Comparison of ENCODE assay signal across 14 cellular contexts in the genomic region with DNA sequence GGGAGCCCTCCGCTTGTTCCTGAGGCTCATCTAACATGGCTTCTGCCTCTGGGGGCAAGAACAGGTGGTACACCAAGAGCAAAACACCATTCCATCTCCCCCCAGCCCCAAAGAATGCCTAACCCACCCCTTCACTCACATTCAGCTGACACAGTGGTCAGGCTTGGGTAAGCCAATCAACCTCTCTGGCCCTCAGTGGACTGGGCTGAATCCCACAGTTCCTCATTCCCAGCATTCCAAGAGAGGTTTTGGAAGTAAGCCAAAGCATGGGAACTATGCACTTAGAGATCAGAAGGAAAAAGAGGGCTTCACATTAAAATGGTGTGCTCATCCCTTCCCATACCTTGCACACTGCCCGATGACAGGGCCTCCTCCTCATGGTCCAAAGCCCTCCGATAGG. TPM values are rescaled to one million over a fixed set of nuclear protein-coding genes. Genes with fewer than 3 reads are reported as not detected.
DNase-seq lines count a peak whose midpoint lies in the region; ATAC-seq and TF ChIP-seq lines count a peak whose summit lies in the region.
"Had no signal": no experiment of that assay in that cellular context is flagged by ENCODE, and none has a peak within 500 bp of the region (broad histone marks: within the 10 kb centered on the region; RNA-seq: fewer than 3 reads in every experiment).

No MANE protein-coding gene starts in this region.

- 81 to 94% (median 91%) methylated on average over 3 of the region's 3 CpGs for WGBS in adrenal gland, 4 donors

- no peak for TF ChIP-seq POLR2A in adrenal gland (IDR thresholded peaks at IDR 0.05)

- no peak for TF ChIP-seq RAD21 in Ishikawa (IDR thresholded peaks at IDR 0.05; ENCODE audit: low read depth)

- TF ChIP-seq CTCF in lower lobe of right lung (IDR thresholded peaks at IDR 0.05) (no peak), BE2C (IDR thresholded peaks at IDR 0.05; ENCODE audit: low read depth, low read length) (no peak), adrenal gland (IDR thresholded peaks at IDR 0.05) (no peak)

- H3K9me3 ChIP-seq in lower lobe of right lung = no peaks in the 10 kb centered on the region
- no peaks in the 10 kb centered on the region for H3K9me3 ChIP-seq in BE2C
- H3K9me3 ChIP-seq in adrenal gland (replicated peaks in 1 of 3) = no peaks in the 10 kb centered on the region
- H3K9me3 ChIP-seq: gastroesophageal sphincter had no signal

- H3K27me3 ChIP-seq in lower lobe of right lung (ENCODE audit: low read depth) = no peaks in the 10 kb centered on the region
- H3K27me3 ChIP-seq in BE2C = no peaks in the 10 kb centered on the region
- H3K27me3 ChIP-seq in adrenal gland = no peaks in the 10 kb centered on the region
- H3K27me3 ChIP-seq: gastroesophageal sphincter had no signal

- DNase-seq in AG20443 (ENCODE audit: low spot score) (peak; percentile 64), dermis microvascular lymphatic vessel endothelial cell (ENCODE audit: low read depth in 2 of 2) (peak; percentile 15 to 22), lower lobe of right lung (no peak), BE2C (no peak), DMS53 (lab: John Stamatoyannopoulos, UW) (no peak), adrenal gland (no peak)
- DNase-seq: activated CD8-positive, alpha-beta memory T cell treated with anti-CD3 and anti-CD28 coated beads, Interleukin-2, amount 10 ng/mL, durations not matched to agents 7 days and 5 days; C1 segment of cervical spinal cord; cortex of kidney; PC-3; stimulated activated naive B cell treated with anti-CD40 and anti-IgM and Interleukin-4, amounts not matched to agents 10 μg/mL and 1 μg/mL and 100 μg/mL, for 72 hours had no signal

- H3K27ac ChIP-seq in lower lobe of right lung (no peak overlapping the region), adrenal gland (no peak overlapping the region)
- H3K27ac ChIP-seq: gastroesophageal sphincter had no signal

- H3K4me1 ChIP-seq in lower lobe of right lung (peaks cover 13% of the 10 kb centered on the region), BE2C (no peaks in the 10 kb centered on the region), adrenal gland (replicated peaks in 1 of 2) (no peaks in the 10 kb centered on the region)

- intact Hi-C loops in lower lobe of right lung (cut with DNase I) (no loop called here), adrenal gland (cut with DNase I) (no loop called here)

- H3K36me3 ChIP-seq in lower lobe of right lung = peaks cover 63% of the 10 kb centered on the region
- H3K36me3 ChIP-seq in BE2C = peaks cover 3% of the 10 kb centered on the region; the same call in 1 of the 2 replicates
- peaks cover 0 to 51% of the 10 kb centered on the region in 2 donors for H3K36me3 ChIP-seq in adrenal gland (replicated peaks in 1 of 2)

- ATAC-seq in lower lobe of right lung = peak; percentile 59 to 68
- no peak for ATAC-seq in GM21423 (IDR thresholded peaks at IDR 0.05; ENCODE audit: unreplicated experiment)
- ATAC-seq: activated CD8-positive, alpha-beta memory T cell treated with anti-CD3 and anti-CD28 coated beads, Interleukin-2, amount 10 ng/mL, durations not matched to agents 7 days and 5 days; gastroesophageal sphincter; PC-3; stimulated activated naive B cell treated with anti-CD40 and anti-IgM and Interleukin-4, amounts not matched to agents 10 μg/mL and 1 μg/mL and 100 μg/mL, for 72 hours had no signal

- no peak overlapping the region for H3K4me3 ChIP-seq in lower lobe of right lung
- no peak overlapping the region for H3K4me3 ChIP-seq in BE2C (ENCODE audit: low read depth, low read length)
- no peak overlapping the region for H3K4me3 ChIP-seq in adrenal gland
- H3K4me3 ChIP-seq: gastroesophageal sphincter had no signal

- no peak for TF ChIP-seq EP300 in Ishikawa (IDR thresholded peaks at IDR 0.05; ENCODE audit: borderline replicate concordance)

TF ChIP-seq in Ishikawa, 13 proteins besides CTCF, POLR2A, EP300 and RAD21:
- TF ChIP-seq NFIC (IDR thresholded peaks at IDR 0.05) = peak; percentile 87
- TF ChIP-seq, protein P1, sequence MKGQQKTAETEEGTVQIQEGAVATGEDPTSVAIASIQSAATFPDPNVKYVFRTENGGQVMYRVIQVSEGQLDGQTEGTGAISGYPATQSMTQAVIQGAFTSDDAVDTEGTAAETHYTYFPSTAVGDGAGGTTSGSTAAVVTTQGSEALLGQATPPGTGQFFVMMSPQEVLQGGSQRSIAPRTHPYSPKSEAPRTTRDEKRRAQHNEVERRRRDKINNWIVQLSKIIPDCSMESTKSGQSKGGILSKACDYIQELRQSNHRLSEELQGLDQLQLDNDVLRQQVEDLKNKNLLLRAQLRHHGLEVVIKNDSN (IDR thresholded peaks at IDR 0.05) = no peak
- TF ChIP-seq, protein P2, sequence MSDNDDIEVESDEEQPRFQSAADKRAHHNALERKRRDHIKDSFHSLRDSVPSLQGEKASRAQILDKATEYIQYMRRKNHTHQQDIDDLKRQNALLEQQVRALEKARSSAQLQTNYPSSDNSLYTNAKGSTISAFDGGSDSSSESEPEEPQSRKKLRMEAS (IDR thresholded peaks at IDR 0.05) = no peak
- peak; percentile 97 for TF ChIP-seq TEAD4 (IDR thresholded peaks at IDR 0.05)
- no peak for TF ChIP-seq CREB1 (IDR thresholded peaks at IDR 0.05; ENCODE audit: low read depth)
TF ChIP-seq in Ishikawa: peak in this region for 2.

RNA-seq across cellular contexts. Expression of gene PIGS, which starts 7.8 kb away (rescaled TPM):
- total RNA-seq in dermis microvascular lymphatic vessel endothelial cell = 44.2 and 56.3 TPM in 2 replicates
- total RNA-seq in lower lobe of right lung = 45.3 TPM
- polyA plus RNA-seq in BE2C (2012; ENCODE audit: insufficient read depth, insufficient read length, low read depth) = 73.0 TPM
- 10 to 100 TPM; 44.5 to 73.0 (median 58.3) TPM for total RNA-seq in adrenal gland
- 10 to 100 TPM in 2 of 3 donors, 1 to 10 TPM in 1; 9.2 to 44.1 (median 12.6) TPM for polyA plus RNA-seq in adrenal gland

RNA-seq across cellular contexts. Expression of gene UNC119, which starts 11.1 kb away (rescaled TPM):
- total RNA-seq in dermis microvascular lymphatic vessel endothelial cell (18.0 and 25.7 TPM in 2 replicates), lower lobe of right lung (27.0 TPM), adrenal gland (10 to 100 TPM; 26.7 to 80.8 (median 38.8) TPM)
- 22.6 TPM for polyA plus RNA-seq in BE2C (2012; ENCODE audit: insufficient read depth, insufficient read length, low read depth)
- polyA plus RNA-seq in adrenal gland = 10 to 100 TPM; 28.3 to 47.7 (median 36.1) TPM

RNA-seq across cellular contexts. Expression of gene ALDOC, which starts 13.2 kb away (rescaled TPM):
- total RNA-seq in dermis microvascular lymphatic vessel endothelial cell (30.7 and 31.7 TPM in 2 replicates), lower lobe of right lung (11.6 TPM), adrenal gland (10 to 100 TPM in 7 of 8 donors, 1 to 10 TPM in 1; 6.3 to 65.5 (median 31.7) TPM)
- polyA plus RNA-seq in BE2C (2012; ENCODE audit: insufficient read depth, insufficient read length, low read depth) = 30.9 TPM
- 10 to 100 TPM; 18.5 to 61.2 (median 18.7) TPM for polyA plus RNA-seq in adrenal gland

RNA-seq across cellular contexts. Expression of gene SPAG5, which starts 35.4 kb away (rescaled TPM):
- 10.9 and 22.2 TPM in 2 replicates for total RNA-seq in dermis microvascular lymphatic vessel endothelial cell
- total RNA-seq in lower lobe of right lung = 4.9 TPM
- polyA plus RNA-seq in BE2C (2012; ENCODE audit: insufficient read depth, insufficient read length, low read depth) = 16.4 TPM
- 1 to 10 TPM in 7 of 8 donors, under 1 TPM in 1; 0.97 to 5.4 (median 3.8) TPM for total RNA-seq in adrenal gland
- polyA plus RNA-seq in adrenal gland = 10 to 100 TPM in 2 of 3 donors, 1 to 10 TPM in 1; 4.3 to 27.5 (median 13.4) TPM

RNA-seq across cellular contexts. Expression of gene RSKR, which starts 50.5 kb away (rescaled TPM):
- total RNA-seq in dermis microvascular lymphatic vessel endothelial cell = 2.1 and 2.8 TPM in 2 replicates
- total RNA-seq in lower lobe of right lung = 14.1 TPM
- polyA plus RNA-seq in BE2C (2012; ENCODE audit: insufficient read depth, insufficient read length, low read depth) = 10.1 TPM
- 10 to 100 TPM in 1 of 8 donors, 1 to 10 TPM in 7; 1.1 to 11.0 (median 5.1) TPM for total RNA-seq in adrenal gland
- 10 to 100 TPM in 1 of 3 donors, 1 to 10 TPM in 2; 2.7 to 12.2 (median 4.3) TPM for polyA plus RNA-seq in adrenal gland

Comparison
In these comparisons a context has a peak if more than half of its experiments do, and no peak if none do; other contexts are left out.
1. DNase-seq: peak in AG20443 (single experiment) and dermis microvascular lymphatic vessel endothelial cell (2 of 2); none in lower lobe of right lung (single experiment), BE2C (single experiment), DMS53 (single experiment) and adrenal gland (0 of 7).